25 cellular contexts compared by ENCODE assay signal in the genomic region with DNA sequence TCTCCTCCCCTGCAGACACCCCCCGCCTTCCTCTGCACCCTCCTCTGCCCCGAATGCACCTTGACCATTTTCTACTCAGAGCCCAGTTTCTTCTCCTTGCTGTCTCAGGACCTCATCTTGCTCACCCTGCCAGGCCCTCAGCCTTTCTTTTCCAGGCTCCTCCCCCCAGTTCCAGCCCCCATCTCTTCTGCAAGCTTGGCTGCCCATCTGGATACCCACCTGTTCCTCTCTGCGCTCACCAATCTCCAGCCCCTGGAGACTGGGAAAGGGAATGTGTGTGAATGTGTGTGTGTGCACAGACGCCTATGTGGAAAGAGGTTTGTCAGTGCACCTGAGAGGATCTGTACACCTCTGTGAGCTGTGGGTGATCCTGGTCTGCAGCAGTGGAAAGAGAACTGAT. TPM values are rescaled to one million over a fixed set of nuclear protein-coding genes. Genes with fewer than 3 reads are reported as not detected.
"Had no signal": no experiment of that assay in that cellular context is flagged by ENCODE, and none has a peak within 500 bp of the region (broad histone marks: within the 10 kb centered on the region; RNA-seq: fewer than 3 reads in every experiment).

No MANE protein-coding gene starts in this region.

- H3K36me3 ChIP-seq: brain microvascular endothelial cell, esophagus muscularis mucosa, left ventricle myocardium inferior, prostate gland, suprapubic skin, upper lobe of right lung had no signal

- H3K27me3 Mint-ChIP-seq: activated CD4-positive, alpha-beta T cell treated with anti-CD3 and anti-CD28 coated beads, Interleukin-2, amount 10 ng/mL, durations not matched to agents 24 days and 14 days; activated naive CD8-positive, alpha-beta T cell treated with anti-CD3 and anti-CD28 coated beads for 36 hours; natural killer cell treated with Interleukin-12 subunit alpha and Interleukin-12 subunit beta and Interleukin-15 and Interleukin-18, amount 100 ng/mL, for 72 hours had no signal

- H3K4me1 Mint-ChIP-seq: activated CD4-positive, alpha-beta T cell treated with anti-CD3 and anti-CD28 coated beads, Interleukin-2, amount 10 ng/mL, durations not matched to agents 24 days and 14 days; activated naive CD8-positive, alpha-beta T cell treated with anti-CD3 and anti-CD28 coated beads for 36 hours had no signal

- ATAC-seq: natural killer cell treated with Interleukin-12 subunit alpha and Interleukin-12 subunit beta and Interleukin-15 and Interleukin-18, amount 100 ng/mL, for 72 hours; right cardiac atrium; stimulated activated naive CD8-positive, alpha-beta T cell treated with anti-CD3 and anti-CD28 coated beads, Interleukin-15, Interleukin-2, amounts not matched to agents 100 U/mL and 50 U/mL, for 24 hours; upper lobe of right lung had no signal

- DNase-seq: activated CD4-positive, alpha-beta T cell treated with anti-CD3 and anti-CD28 coated beads, Interleukin-2, amount 10 ng/mL, durations not matched to agents 24 days and 14 days; activated CD4-positive, CD25-positive, alpha-beta regulatory T cell; activated CD8-positive, alpha-beta memory T cell treated with anti-CD3 and anti-CD28 coated beads for 24 hours; activated gamma-delta T cell treated with Interleukin-2 at 50 U/mL for 16 hours; activated naive CD8-positive, alpha-beta T cell treated with anti-CD3 and anti-CD28 coated beads for 36 hours; amygdala; brain microvascular endothelial cell; cortex of kidney; effector CD4-positive, alpha-beta T cell; hippocampal formation; left ventricle myocardium inferior; mesendoderm; right cardiac atrium; small intestine; stimulated activated CD4-positive, alpha-beta T cell treated with anti-CD3 and anti-CD28 coated beads, Interleukin-4, amount 100 ng/mL, for 24 hours; stimulated activated naive CD8-positive, alpha-beta T cell treated with anti-CD3 and anti-CD28 coated beads, Interleukin-15, Interleukin-2, amounts not matched to agents 100 U/mL and 50 U/mL, for 24 hours; upper lobe of right lung had no signal

- H3K36me3 Mint-ChIP-seq: activated naive CD8-positive, alpha-beta T cell treated with anti-CD3 and anti-CD28 coated beads for 36 hours; natural killer cell treated with Interleukin-12 subunit alpha and Interleukin-12 subunit beta and Interleukin-15 and Interleukin-18, amount 100 ng/mL, for 72 hours had no signal

- H3K27ac Mint-ChIP-seq: activated CD4-positive, alpha-beta T cell treated with anti-CD3 and anti-CD28 coated beads, Interleukin-2, amount 10 ng/mL, durations not matched to agents 24 days and 14 days; activated naive CD8-positive, alpha-beta T cell treated with anti-CD3 and anti-CD28 coated beads for 36 hours; natural killer cell treated with Interleukin-12 subunit alpha and Interleukin-12 subunit beta and Interleukin-15 and Interleukin-18, amount 100 ng/mL, for 72 hours had no signal

- H3K27ac ChIP-seq: brain microvascular endothelial cell, esophagus muscularis mucosa, left ventricle myocardium inferior, prostate gland, suprapubic skin, upper lobe of right lung had no signal

- H3K4me1 ChIP-seq: left ventricle myocardium inferior, prostate gland, suprapubic skin, upper lobe of right lung had no signal

- H3K4me3 Mint-ChIP-seq: activated CD4-positive, alpha-beta T cell treated with anti-CD3 and anti-CD28 coated beads, Interleukin-2, amount 10 ng/mL, durations not matched to agents 24 days and 14 days; activated naive CD8-positive, alpha-beta T cell treated with anti-CD3 and anti-CD28 coated beads for 36 hours; natural killer cell treated with Interleukin-12 subunit alpha and Interleukin-12 subunit beta and Interleukin-15 and Interleukin-18, amount 100 ng/mL, for 72 hours had no signal

- H3K9me3 ChIP-seq: esophagus muscularis mucosa, left ventricle myocardium inferior, prostate gland, suprapubic skin, upper lobe of right lung had no signal

- H3K9me3 Mint-ChIP-seq: activated CD4-positive, alpha-beta T cell treated with anti-CD3 and anti-CD28 coated beads, Interleukin-2, amount 10 ng/mL, durations not matched to agents 24 days and 14 days; activated naive CD8-positive, alpha-beta T cell treated with anti-CD3 and anti-CD28 coated beads for 36 hours; natural killer cell treated with Interleukin-12 subunit alpha and Interleukin-12 subunit beta and Interleukin-15 and Interleukin-18, amount 100 ng/mL, for 72 hours had no signal

- H3K4me3 ChIP-seq: esophagus muscularis mucosa, left ventricle myocardium inferior, prostate gland, suprapubic skin, upper lobe of right lung had no signal

- H3K27me3 ChIP-seq: upper lobe of right lung had no signal

RNA-seq across cellular contexts. Expression of gene SLC22A12, which starts 36.4 kb away (rescaled TPM):
- total RNA-seq: activated CD4-positive, alpha-beta T cell treated with anti-CD3 and anti-CD28 coated beads, Interleukin-2, amount 10 ng/mL, durations not matched to agents 24 days and 14 days; activated naive CD8-positive, alpha-beta T cell treated with anti-CD3 and anti-CD28 coated beads for 36 hours; esophagus muscularis mucosa; glomerular endothelial cell; left ventricle myocardium inferior; natural killer cell treated with Interleukin-12 subunit alpha and Interleukin-12 subunit beta and Interleukin-15 and Interleukin-18, amount 100 ng/mL, for 72 hours; osteoblast; prostate gland; right cardiac atrium; suprapubic skin; T-helper 2 cell treated with Interferon-gamma antibody and Interleukin-4, amounts not matched to agents 100 ng/mL and 5 ng/mL, for 36 hours; upper lobe of right lung had no signal
- polyA plus RNA-seq: keratinocyte, right cardiac atrium, small intestine had no signal
